8 cellular contexts compared by ENCODE assay signal in genomic region chr7:92832623-92833023, GRCh38. TPM values are rescaled to one million over a fixed set of nuclear protein-coding genes. Genes with fewer than 3 reads are reported as not detected.
DNase-seq lines count a peak whose midpoint lies in the region; FAIRE-seq and TF ChIP-seq lines count a peak whose summit lies in the region.

No MANE protein-coding gene starts in this region.

- no peak for FAIRE-seq in GM12892 (lab: Jason Lieb, UNC)

- no peak for TF ChIP-seq CTCF in HFF-Myc (IDR thresholded peaks at IDR 0.05; ENCODE audit: low read depth, low read length, missing control alignments)
- TF ChIP-seq CTCF in fibroblast of pulmonary artery (IDR thresholded peaks at IDR 0.05; ENCODE audit: low read length, missing control alignments) = no peak

- H3K27ac ChIP-seq in skin epidermis = peak overlapping the region in 20 of 21 experiments; percentile 67 to 91 (median 84)

- DNase-seq in GM12892 (ENCODE audit: insufficient read length) (no peak), HFF-Myc (ENCODE audit: extremely low read depth, low read depth) (no peak), SW480 (ENCODE audit: low spot score) (peak; percentile 27), fibroblast of pulmonary artery (ENCODE audit: low read depth) (no peak), NCI-H2227 treated with DMSO at 0.1 percent for 48 hours (lab: John Stamatoyannopoulos, UW) (no peak), SHP77 treated with DMSO at 0.1 percent for 48 hours (lab: John Stamatoyannopoulos, UW) (no peak), NCI-H2029 treated with DMSO at 0.1 percent for 48 hours (lab: John Stamatoyannopoulos, UW) (no peak)

- H3K4me3 ChIP-seq in HFF-Myc (replicated peaks; ENCODE audit: low read depth, low read length) = peak overlapping the region; percentile 79
- peak overlapping the region; percentile 63 for H3K4me3 ChIP-seq in fibroblast of pulmonary artery (replicated peaks; ENCODE audit: low read depth, low read length)
- peak overlapping the region; percentile 62 to 86 (median 76) for H3K4me3 ChIP-seq in skin epidermis

- TF ChIP-seq POLR2A in GM12892 (IDR thresholded peaks at IDR 0.05; ENCODE audit: low read depth, low read length) = peak; percentile 15; the same call in 1 of the 2 replicates

RNA-seq across cellular contexts. Expression of gene CDK6, which starts 3.8 kb away (rescaled TPM):
- polyA plus RNA-seq in GM12892 (2012; ENCODE audit: missing spikeins) = 19.7 TPM
